Comparison of ENCODE assay signal across 2 cellular contexts in the genomic region with DNA sequence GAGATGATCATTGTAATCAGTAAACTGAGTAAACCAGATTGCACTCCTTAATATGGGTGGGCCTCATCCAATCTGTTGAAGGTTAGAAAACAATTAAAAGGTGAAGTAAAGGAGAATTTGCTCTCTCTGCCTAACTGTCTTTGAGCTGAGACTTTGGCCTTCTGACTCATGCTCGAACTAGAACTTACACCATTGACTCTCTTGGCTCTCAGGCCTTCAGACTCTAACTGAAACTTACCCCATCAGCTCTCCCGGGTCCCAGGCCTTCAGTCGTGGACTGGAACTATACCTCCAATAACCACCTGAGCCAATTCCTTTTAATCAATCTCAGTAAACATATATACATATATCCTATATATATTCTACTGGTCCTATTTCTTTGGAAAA.
TF ChIP-seq lines count a peak whose summit lies in the region.

No MANE protein-coding gene starts in this region.

TF ChIP-seq in HEK293, 187 proteins besides CTCF, POLR2A, EP300 and RAD21:
- TF ChIP-seq ZNF10 (tag by site-specific recombination; IDR thresholded peaks at IDR 0.05): peak; percentile 72; the same call in 1 of the 2 replicates
- no peak for TF ChIP-seq ZNF785 (tag by site-specific recombination; IDR thresholded peaks at IDR 0.05)
TF ChIP-seq in HEK293: peak in this region for 1.

TF ChIP-seq in HepG2, 621 proteins besides CTCF, POLR2A, EP300 and RAD21:
- TF ChIP-seq ZBTB20 (CRISPR knock-in tag; IDR thresholded peaks at IDR 0.05; ENCODE audit: borderline replicate concordance, low read depth) (no peak), ZNF17 (CRISPR knock-in tag; IDR thresholded peaks at IDR 0.05) (0 out of 2 replicates have a peak, but pooled peaks have one; percentile 68), HHEX (CRISPR knock-in tag; IDR thresholded peaks at IDR 0.05) (no peak), FOSL2 (CRISPR knock-in tag; IDR thresholded peaks at IDR 0.05) (peak; percentile 57), CENPT (CRISPR knock-in tag; IDR thresholded peaks at IDR 0.05; ENCODE audit: low read depth) (no peak), DMAP1 (CRISPR knock-in tag; IDR thresholded peaks at IDR 0.05) (no peak), ZNF883 (CRISPR knock-in tag; IDR thresholded peaks at IDR 0.05; ENCODE audit: not compliant biosample characterization) (no peak), HDAC6 (IDR thresholded peaks at IDR 0.05; ENCODE audit: low read depth, low read length) (no peak), ZEB1 (IDR thresholded peaks at IDR 0.05; ENCODE audit: insufficient replicate concordance, low read depth) (no peak), NAIF1 (CRISPR knock-in tag; IDR thresholded peaks at IDR 0.05; ENCODE audit: borderline replicate concordance) (no peak), RFX1 (IDR thresholded peaks at IDR 0.05) (no peak), ZNF775 (CRISPR knock-in tag; IDR thresholded peaks at IDR 0.05; ENCODE audit: borderline replicate concordance) (0 out of 2 replicates have a peak, but pooled peaks have one; percentile 31), ZNF253 (CRISPR knock-in tag; IDR thresholded peaks at IDR 0.05; ENCODE audit: borderline replicate concordance) (no peak), ZNF292 (CRISPR knock-in tag; IDR thresholded peaks at IDR 0.05; ENCODE audit: borderline replicate concordance, low read depth) (no peak), ZNF263 (CRISPR knock-in tag; IDR thresholded peaks at IDR 0.05) (no peak), ZNF780A (CRISPR knock-in tag; IDR thresholded peaks at IDR 0.05) (no peak), ZNF749 (CRISPR knock-in tag; IDR thresholded peaks at IDR 0.05; ENCODE audit: borderline replicate concordance) (no peak)
- TF ChIP-seq, protein P1, sequence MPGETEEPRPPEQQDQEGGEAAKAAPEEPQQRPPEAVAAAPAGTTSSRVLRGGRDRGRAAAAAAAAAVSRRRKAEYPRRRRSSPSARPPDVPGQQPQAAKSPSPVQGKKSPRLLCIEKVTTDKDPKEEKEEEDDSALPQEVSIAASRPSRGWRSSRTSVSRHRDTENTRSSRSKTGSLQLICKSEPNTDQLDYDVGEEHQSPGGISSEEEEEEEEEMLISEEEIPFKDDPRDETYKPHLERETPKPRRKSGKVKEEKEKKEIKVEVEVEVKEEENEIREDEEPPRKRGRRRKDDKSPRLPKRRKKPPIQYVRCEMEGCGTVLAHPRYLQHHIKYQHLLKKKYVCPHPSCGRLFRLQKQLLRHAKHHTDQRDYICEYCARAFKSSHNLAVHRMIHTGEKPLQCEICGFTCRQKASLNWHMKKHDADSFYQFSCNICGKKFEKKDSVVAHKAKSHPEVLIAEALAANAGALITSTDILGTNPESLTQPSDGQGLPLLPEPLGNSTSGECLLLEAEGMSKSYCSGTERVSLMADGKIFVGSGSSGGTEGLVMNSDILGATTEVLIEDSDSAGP (CRISPR knock-in tag; IDR thresholded peaks at IDR 0.05; ENCODE audit: borderline replicate concordance): no peak
- TF ChIP-seq, protein P2, sequence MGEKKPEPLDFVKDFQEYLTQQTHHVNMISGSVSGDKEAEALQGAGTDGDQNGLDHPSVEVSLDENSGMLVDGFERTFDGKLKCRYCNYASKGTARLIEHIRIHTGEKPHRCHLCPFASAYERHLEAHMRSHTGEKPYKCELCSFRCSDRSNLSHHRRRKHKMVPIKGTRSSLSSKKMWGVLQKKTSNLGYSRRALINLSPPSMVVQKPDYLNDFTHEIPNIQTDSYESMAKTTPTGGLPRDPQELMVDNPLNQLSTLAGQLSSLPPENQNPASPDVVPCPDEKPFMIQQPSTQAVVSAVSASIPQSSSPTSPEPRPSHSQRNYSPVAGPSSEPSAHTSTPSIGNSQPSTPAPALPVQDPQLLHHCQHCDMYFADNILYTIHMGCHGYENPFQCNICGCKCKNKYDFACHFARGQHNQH (CRISPR knock-in tag; IDR thresholded peaks at IDR 0.05): no peak
- TF ChIP-seq, protein P3, sequence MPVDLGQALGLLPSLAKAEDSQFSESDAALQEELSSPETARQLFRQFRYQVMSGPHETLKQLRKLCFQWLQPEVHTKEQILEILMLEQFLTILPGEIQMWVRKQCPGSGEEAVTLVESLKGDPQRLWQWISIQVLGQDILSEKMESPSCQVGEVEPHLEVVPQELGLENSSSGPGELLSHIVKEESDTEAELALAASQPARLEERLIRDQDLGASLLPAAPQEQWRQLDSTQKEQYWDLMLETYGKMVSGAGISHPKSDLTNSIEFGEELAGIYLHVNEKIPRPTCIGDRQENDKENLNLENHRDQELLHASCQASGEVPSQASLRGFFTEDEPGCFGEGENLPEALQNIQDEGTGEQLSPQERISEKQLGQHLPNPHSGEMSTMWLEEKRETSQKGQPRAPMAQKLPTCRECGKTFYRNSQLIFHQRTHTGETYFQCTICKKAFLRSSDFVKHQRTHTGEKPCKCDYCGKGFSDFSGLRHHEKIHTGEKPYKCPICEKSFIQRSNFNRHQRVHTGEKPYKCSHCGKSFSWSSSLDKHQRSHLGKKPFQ (CRISPR knock-in tag; IDR thresholded peaks at IDR 0.05; ENCODE audit: insufficient replicate concordance): no peak
- TF ChIP-seq, protein P4, sequence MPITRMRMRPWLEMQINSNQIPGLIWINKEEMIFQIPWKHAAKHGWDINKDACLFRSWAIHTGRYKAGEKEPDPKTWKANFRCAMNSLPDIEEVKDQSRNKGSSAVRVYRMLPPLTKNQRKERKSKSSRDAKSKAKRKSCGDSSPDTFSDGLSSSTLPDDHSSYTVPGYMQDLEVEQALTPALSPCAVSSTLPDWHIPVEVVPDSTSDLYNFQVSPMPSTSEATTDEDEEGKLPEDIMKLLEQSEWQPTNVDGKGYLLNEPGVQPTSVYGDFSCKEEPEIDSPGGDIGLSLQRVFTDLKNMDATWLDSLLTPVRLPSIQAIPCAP (CRISPR knock-in tag; IDR thresholded peaks at IDR 0.05; ENCODE audit: low read depth): no peak
- TF ChIP-seq, protein P5, sequence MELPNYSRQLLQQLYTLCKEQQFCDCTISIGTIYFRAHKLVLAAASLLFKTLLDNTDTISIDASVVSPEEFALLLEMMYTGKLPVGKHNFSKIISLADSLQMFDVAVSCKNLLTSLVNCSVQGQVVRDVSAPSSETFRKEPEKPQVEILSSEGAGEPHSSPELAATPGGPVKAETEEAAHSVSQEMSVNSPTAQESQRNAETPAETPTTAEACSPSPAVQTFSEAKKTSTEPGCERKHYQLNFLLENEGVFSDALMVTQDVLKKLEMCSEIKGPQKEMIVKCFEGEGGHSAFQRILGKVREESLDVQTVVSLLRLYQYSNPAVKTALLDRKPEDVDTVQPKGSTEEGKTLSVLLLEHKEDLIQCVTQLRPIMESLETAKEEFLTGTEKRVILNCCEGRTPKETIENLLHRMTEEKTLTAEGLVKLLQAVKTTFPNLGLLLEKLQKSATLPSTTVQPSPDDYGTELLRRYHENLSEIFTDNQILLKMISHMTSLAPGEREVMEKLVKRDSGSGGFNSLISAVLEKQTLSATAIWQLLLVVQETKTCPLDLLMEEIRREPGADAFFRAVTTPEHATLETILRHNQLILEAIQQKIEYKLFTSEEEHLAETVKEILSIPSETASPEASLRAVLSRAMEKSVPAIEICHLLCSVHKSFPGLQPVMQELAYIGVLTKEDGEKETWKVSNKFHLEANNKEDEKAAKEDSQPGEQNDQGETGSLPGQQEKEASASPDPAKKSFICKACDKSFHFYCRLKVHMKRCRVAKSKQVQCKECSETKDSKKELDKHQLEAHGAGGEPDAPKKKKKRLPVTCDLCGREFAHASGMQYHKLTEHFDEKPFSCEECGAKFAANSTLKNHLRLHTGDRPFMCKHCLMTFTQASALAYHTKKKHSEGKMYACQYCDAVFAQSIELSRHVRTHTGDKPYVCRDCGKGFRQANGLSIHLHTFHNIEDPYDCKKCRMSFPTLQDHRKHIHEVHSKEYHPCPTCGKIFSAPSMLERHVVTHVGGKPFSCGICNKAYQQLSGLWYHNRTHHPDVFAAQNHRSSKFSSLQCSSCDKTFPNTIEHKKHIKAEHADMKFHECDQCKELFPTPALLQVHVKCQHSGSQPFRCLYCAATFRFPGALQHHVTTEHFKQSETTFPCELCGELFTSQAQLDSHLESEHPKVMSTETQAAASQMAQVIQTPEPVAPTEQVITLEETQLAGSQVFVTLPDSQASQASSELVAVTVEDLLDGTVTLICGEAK (IDR thresholded peaks at IDR 0.05): no peak
- TF ChIP-seq, protein P5 (CRISPR knock-in tag; IDR thresholded peaks at IDR 0.05): no peak
- TF ChIP-seq, protein P6, sequence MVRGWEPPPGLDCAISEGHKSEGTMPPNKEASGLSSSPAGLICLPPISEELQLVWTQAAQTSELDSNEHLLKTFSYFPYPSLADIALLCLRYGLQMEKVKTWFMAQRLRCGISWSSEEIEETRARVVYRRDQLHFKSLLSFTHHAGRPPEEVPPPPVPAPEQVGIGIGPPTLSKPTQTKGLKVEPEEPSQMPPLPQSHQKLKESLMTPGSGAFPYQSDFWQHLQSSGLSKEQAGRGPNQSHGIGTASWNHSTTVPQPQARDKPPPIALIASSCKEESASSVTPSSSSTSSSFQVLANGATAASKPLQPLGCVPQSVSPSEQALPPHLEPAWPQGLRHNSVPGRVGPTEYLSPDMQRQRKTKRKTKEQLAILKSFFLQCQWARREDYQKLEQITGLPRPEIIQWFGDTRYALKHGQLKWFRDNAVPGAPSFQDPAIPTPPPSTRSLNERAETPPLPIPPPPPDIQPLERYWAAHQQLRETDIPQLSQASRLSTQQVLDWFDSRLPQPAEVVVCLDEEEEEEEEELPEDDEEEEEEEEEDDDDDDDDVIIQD (CRISPR knock-in tag; IDR thresholded peaks at IDR 0.05; ENCODE audit: low read depth): peak; percentile 44; the same call in 1 of the 2 replicates
